7 cellular contexts compared by ENCODE assay signal in genomic region chr4:139266208-139266582, GRCh38. TPM values are rescaled to one million over a fixed set of nuclear protein-coding genes. Genes with fewer than 3 reads are reported as not detected.
A peak's percentile ranks its signal among the peaks of the same experiment; 100 is the strongest.
DNase-seq lines count a peak whose midpoint lies in the region; ATAC-seq, FAIRE-seq and TF ChIP-seq lines count a peak whose summit lies in the region.

No MANE protein-coding gene starts in this region.

- H3K4me3 ChIP-seq in SJCRH30: peak overlapping the region; percentile 54
- peak overlapping the region; percentile 32 to 41 for H3K4me3 ChIP-seq in foreskin fibroblast (ENCODE audit: low read depth in 1 of 2, low read length in 2 of 2)

- DNase-seq in SJCRH30: no peak
- no peak for DNase-seq in foreskin fibroblast
- no peak for DNase-seq in stimulated activated naive CD8-positive, alpha-beta T cell treated with anti-CD3 and anti-CD28 coated beads, Interleukin-15, amount 100 ng/mL, for 72 hours
- no peak for DNase-seq in SK-N-DZ (ENCODE audit: low spot score)
- no peak for DNase-seq in GM12892 (ENCODE audit: insufficient read length)

- H3K27ac Mint-ChIP-seq in stimulated activated naive CD8-positive, alpha-beta T cell treated with anti-CD3 and anti-CD28 coated beads, Interleukin-15, amount 100 ng/mL, for 72 hours: no peak overlapping the region

- no peak for FAIRE-seq in GM12892 (lab: Jason Lieb, UNC)

- no peaks in the 10 kb centered on the region for H3K27me3 ChIP-seq in SJCRH30

- no peaks in the 10 kb centered on the region for H3K9me3 Mint-ChIP-seq in stimulated activated naive CD8-positive, alpha-beta T cell treated with anti-CD3 and anti-CD28 coated beads, Interleukin-15, amount 100 ng/mL, for 72 hours

- H3K36me3 ChIP-seq in SJCRH30: peaks cover 4% of the 10 kb centered on the region; the same call in 1 of the 2 replicates

- peaks cover 16% of the 10 kb centered on the region for H3K4me1 ChIP-seq in SJCRH30

- H3K4me3 Mint-ChIP-seq in stimulated activated naive CD8-positive, alpha-beta T cell treated with anti-CD3 and anti-CD28 coated beads, Interleukin-15, amount 100 ng/mL, for 72 hours: peak overlapping the region; percentile 11 to 52

- ATAC-seq in GM21723 (IDR thresholded peaks at IDR 0.05; ENCODE audit: unreplicated experiment) (peak; percentile 0), GM18517 (IDR thresholded peaks at IDR 0.05; ENCODE audit: unreplicated experiment) (no peak)
- ATAC-seq in stimulated activated naive CD8-positive, alpha-beta T cell treated with anti-CD3 and anti-CD28 coated beads, Interleukin-15, amount 100 ng/mL, for 72 hours: no peak

- H3K27ac ChIP-seq in SJCRH30: peak overlapping the region; percentile 41

- TF ChIP-seq POLR2A in GM12892 (IDR thresholded peaks at IDR 0.05; ENCODE audit: low read depth, low read length): no peak

- H3K9me3 ChIP-seq in SJCRH30 (replicated peaks): no peaks in the 10 kb centered on the region

- TF ChIP-seq CTCF in foreskin fibroblast (IDR thresholded peaks at IDR 0.05; ENCODE audit: low read depth, low read length): no peak

- H3K27me3 Mint-ChIP-seq in stimulated activated naive CD8-positive, alpha-beta T cell treated with anti-CD3 and anti-CD28 coated beads, Interleukin-15, amount 100 ng/mL, for 72 hours: peaks cover 8% of the 10 kb centered on the region

- H3K4me1 Mint-ChIP-seq in stimulated activated naive CD8-positive, alpha-beta T cell treated with anti-CD3 and anti-CD28 coated beads, Interleukin-15, amount 100 ng/mL, for 72 hours: peaks cover 19% of the 10 kb centered on the region

RNA-seq across cellular contexts. Expression of gene MGARP, which starts 13.8 kb away (rescaled TPM):
- total RNA-seq in SJCRH30 (2014; rRNA removed; shearing (Covaris generic)): 22.3 and 27.2 TPM in 2 replicates
- polyA plus RNA-seq in SK-N-DZ (2014; cell fraction: cytosol; rRNA removed): 1.00 and 1.2 TPM in 2 replicates
- 0.83 and 1.4 TPM in 2 replicates for polyA plus RNA-seq in SK-N-DZ (2014; cell fraction: nucleus; rRNA removed)
- not detected for polyA plus RNA-seq in GM12892 (2012; ENCODE audit: missing spikeins)

RNA-seq across cellular contexts. Expression of gene NAA15, which starts 35.1 kb away (rescaled TPM):
- 80.3 and 82.0 TPM in 2 replicates for total RNA-seq in SJCRH30 (2014; rRNA removed; shearing (Covaris generic))
- 19.8 and 22.7 TPM in 2 replicates for polyA plus RNA-seq in SK-N-DZ (2014; cell fraction: cytosol; rRNA removed)
- polyA plus RNA-seq in SK-N-DZ (2014; cell fraction: nucleus; rRNA removed): 14.7 and 15.8 TPM in 2 replicates
- polyA plus RNA-seq in GM12892 (2012; ENCODE audit: missing spikeins): 35.4 TPM

RNA-seq across cellular contexts. Expression of gene NDUFC1, which starts 36.1 kb away (rescaled TPM):
- 40.0 and 44.1 TPM in 2 replicates for total RNA-seq in SJCRH30 (2014; rRNA removed; shearing (Covaris generic))
- 25.5 and 33.1 TPM in 2 replicates for polyA plus RNA-seq in SK-N-DZ (2014; cell fraction: cytosol; rRNA removed)
- polyA plus RNA-seq in SK-N-DZ (2014; cell fraction: nucleus; rRNA removed): 22.4 and 28.6 TPM in 2 replicates
- 43.4 TPM for polyA plus RNA-seq in GM12892 (2012; ENCODE audit: missing spikeins)
